In genomic region chr1:180186831-180187230, GRCh38 we compare ENCODE assay signal across 21 cellular contexts. TPM values are rescaled to one million over a fixed set of nuclear protein-coding genes. Genes with fewer than 3 reads are reported as not detected.
"Had no signal": no experiment of that assay in that cellular context is flagged by ENCODE, and none has a peak within 500 bp of the region (broad histone marks: within the 10 kb centered on the region; RNA-seq: fewer than 3 reads in every experiment).

No MANE protein-coding gene starts in this region.

- H3K4me3 Mint-ChIP-seq: activated naive CD4-positive, alpha-beta T cell treated with anti-CD3 and anti-CD28 coated beads for 36 hours; activated naive CD8-positive, alpha-beta T cell treated with anti-CD3 and anti-CD28 coated beads, Interleukin-2, amount 50 U/mL, for 24 hours; activated T-cell treated with anti-CD3 and anti-CD28 coated beads, Interleukin-2, amount 50 U/mL, for 4 hours; central memory CD8-positive, alpha-beta T cell; immature natural killer cell; naive thymus-derived CD8-positive, alpha-beta T cell; T-helper 1 cell treated with Interleukin-12 subunit alpha and Interleukin-12 subunit beta and Interleukin-4 antibody, amounts not matched to agents 30 μg/mL and 1 μg/mL, for 36 hours had no signal

- H3K4me1 ChIP-seq: gastrocnemius medialis, heart right ventricle, parathyroid adenoma, testis, upper lobe of right lung had no signal

- ATAC-seq: activated naive CD8-positive, alpha-beta T cell treated with anti-CD3 and anti-CD28 coated beads, Interleukin-2, amount 50 U/mL, for 24 hours; activated T-cell treated with anti-CD3 and anti-CD28 coated beads, Interleukin-2, amount 50 U/mL, for 4 hours; gastrocnemius medialis; heart right ventricle; naive thymus-derived CD8-positive, alpha-beta T cell; upper lobe of right lung had no signal

- H2AFZ ChIP-seq: parathyroid adenoma had no signal

- H3K9me3 ChIP-seq: gastrocnemius medialis, heart right ventricle, neutrophil, testis, upper lobe of right lung had no signal

- H3K27me3 ChIP-seq: brain microvascular endothelial cell, gastrocnemius medialis, heart right ventricle, neutrophil, testis, upper lobe of right lung had no signal

- H3K27me3 Mint-ChIP-seq: activated naive CD8-positive, alpha-beta T cell treated with anti-CD3 and anti-CD28 coated beads, Interleukin-2, amount 50 U/mL, for 24 hours; central memory CD8-positive, alpha-beta T cell; naive thymus-derived CD8-positive, alpha-beta T cell had no signal

- H3K27ac ChIP-seq: brain microvascular endothelial cell, coronary artery, gastrocnemius medialis, heart right ventricle, neutrophil, parathyroid adenoma, testis, upper lobe of right lung had no signal

- H3K9me3 Mint-ChIP-seq: activated naive CD4-positive, alpha-beta T cell treated with anti-CD3 and anti-CD28 coated beads for 36 hours; activated naive CD8-positive, alpha-beta T cell treated with anti-CD3 and anti-CD28 coated beads, Interleukin-2, amount 50 U/mL, for 24 hours; activated T-cell treated with anti-CD3 and anti-CD28 coated beads, Interleukin-2, amount 50 U/mL, for 4 hours; central memory CD8-positive, alpha-beta T cell; immature natural killer cell; naive thymus-derived CD8-positive, alpha-beta T cell; T-helper 1 cell treated with Interleukin-12 subunit alpha and Interleukin-12 subunit beta and Interleukin-4 antibody, amounts not matched to agents 30 μg/mL and 1 μg/mL, for 36 hours had no signal

- H3K9ac ChIP-seq: parathyroid adenoma had no signal

- H3K27ac Mint-ChIP-seq: activated naive CD4-positive, alpha-beta T cell treated with anti-CD3 and anti-CD28 coated beads for 36 hours; activated naive CD8-positive, alpha-beta T cell treated with anti-CD3 and anti-CD28 coated beads, Interleukin-2, amount 50 U/mL, for 24 hours; T-helper 1 cell treated with Interleukin-12 subunit alpha and Interleukin-12 subunit beta and Interleukin-4 antibody, amounts not matched to agents 30 μg/mL and 1 μg/mL, for 36 hours had no signal

- H3K4me3 ChIP-seq: coronary artery, gastrocnemius medialis, heart right ventricle, testis, upper lobe of right lung had no signal

- H3K79me2 ChIP-seq: parathyroid adenoma had no signal

- DNase-seq: activated CD4-positive, alpha-beta T cell treated with anti-CD3 and anti-CD28 coated beads, Interleukin-2, amount 50 U/mL, for 1 hour; activated CD4-positive, CD25-positive, alpha-beta regulatory T cell treated with anti-CD3 and anti-CD28 coated beads, Interleukin-2, amount 50 U/mL, for 72 hours; activated CD8-positive, alpha-beta memory T cell treated with anti-CD3 and anti-CD28 coated beads, Interleukin-2, amount 50 U/mL, for 4 hours; activated naive CD4-positive, alpha-beta T cell treated with anti-CD3 and anti-CD28 coated beads for 36 hours; activated naive CD8-positive, alpha-beta T cell treated with anti-CD3 and anti-CD28 coated beads, Interleukin-2, amount 50 U/mL, for 24 hours; activated T-cell treated with anti-CD3 and anti-CD28 coated beads, Interleukin-2, amount 50 U/mL, for 4 hours; brain microvascular endothelial cell; gastrocnemius medialis; heart right ventricle; immature natural killer cell; stimulated activated CD4-positive, alpha-beta T cell treated with anti-CD3 and anti-CD28 coated beads, Interleukin-15, amount 100 ng/mL, for 24 hours; stimulated activated CD4-positive, alpha-beta T cell treated with anti-CD3 and anti-CD28 coated beads, Interleukin-2, amount 100 ng/mL, for 48 hours; testis; upper lobe of right lung had no signal

RNA-seq across cellular contexts. Expression of gene LHX4, which starts 43.2 kb away (rescaled TPM):
- total RNA-seq: activated naive CD4-positive, alpha-beta T cell treated with anti-CD3 and anti-CD28 coated beads for 36 hours; gastrocnemius medialis; heart right ventricle; naive thymus-derived CD8-positive, alpha-beta T cell; skeletal muscle tissue; upper lobe of right lung had no signal
